Comparison of ENCODE assay signal across 9 cellular contexts in genomic region chr19:55452381-55453325, GRCh38. TPM values are rescaled to one million over a fixed set of nuclear protein-coding genes. Genes with fewer than 3 reads are reported as not detected.
DNase-seq lines count a peak whose midpoint lies in the region; ATAC-seq and TF ChIP-seq lines count a peak whose summit lies in the region.
"Had no signal": no experiment of that assay in that cellular context is flagged by ENCODE, and none has a peak within 500 bp of the region (broad histone marks: within the 10 kb centered on the region; RNA-seq: fewer than 3 reads in every experiment).

No MANE protein-coding gene starts in this region.

- no peak for ATAC-seq in GM21381 (IDR thresholded peaks at IDR 0.05; ENCODE audit: unreplicated experiment)

- TF ChIP-seq POLR2A in spleen (IDR thresholded peaks at IDR 0.05) = no peak

- H3K36me3 Mint-ChIP-seq in T-helper 2 cell treated with Interferon-gamma antibody and Interleukin-4, amounts not matched to agents 5 μg/mL and 100 μg/mL, for 36 hours (ENCODE audit: low read depth) = peaks cover 3% of the 10 kb centered on the region
- H3K36me3 Mint-ChIP-seq in nephron (ENCODE audit: low read depth) = peaks cover 4% of the 10 kb centered on the region

- H3K27me3 Mint-ChIP-seq in T-helper 2 cell treated with Interferon-gamma antibody and Interleukin-4, amounts not matched to agents 5 μg/mL and 100 μg/mL, for 36 hours (ENCODE audit: low read depth) = peaks cover 24% of the 10 kb centered on the region
- H3K27me3 Mint-ChIP-seq in nephron (ENCODE audit: low read depth) = peaks cover 34% of the 10 kb centered on the region

- no peak overlapping the region for H3K27ac Mint-ChIP-seq in T-helper 2 cell treated with Interferon-gamma antibody and Interleukin-4, amounts not matched to agents 5 μg/mL and 100 μg/mL, for 36 hours
- peak overlapping the region in 1 of 3 experiments; percentile 70 for H3K27ac Mint-ChIP-seq in nephron

- H3K9me3 Mint-ChIP-seq in T-helper 2 cell treated with Interferon-gamma antibody and Interleukin-4, amounts not matched to agents 5 μg/mL and 100 μg/mL, for 36 hours = no peaks in the 10 kb centered on the region
- no peaks in the 10 kb centered on the region for H3K9me3 Mint-ChIP-seq in nephron

- WGBS in spleen, 5 donors = 12 to 21% (median 19%) methylated on average over 42 to 56 of the region's 56 CpGs

- H3K4me3 ChIP-seq in fibroblast of the aortic adventitia (ENCODE audit: low read depth, low read length) (no peak overlapping the region), spleen (peak overlapping the region in 2 of 8 donors; percentile 17 to 57)

- H3K4me3 Mint-ChIP-seq in T-helper 2 cell treated with Interferon-gamma antibody and Interleukin-4, amounts not matched to agents 5 μg/mL and 100 μg/mL, for 36 hours = no peak overlapping the region
- H3K4me3 Mint-ChIP-seq in nephron = peak overlapping the region; percentile 62 to 78 (median 69)

- peaks cover 8 to 44% (median 29%) of the 10 kb centered on the region in 7 donors for H3K27me3 ChIP-seq in spleen (replicated peaks in 1 of 7)

- peaks cover 4% of the 10 kb centered on the region for H3K4me1 Mint-ChIP-seq in T-helper 2 cell treated with Interferon-gamma antibody and Interleukin-4, amounts not matched to agents 5 μg/mL and 100 μg/mL, for 36 hours (ENCODE audit: low read depth)
- peaks cover 18% of the 10 kb centered on the region for H3K4me1 Mint-ChIP-seq in nephron

- H3K9me3 ChIP-seq in spleen = no peaks in the 10 kb centered on the region

- DNase-seq in T-helper 2 cell (peak in 3 of 5 experiments; percentile 24 to 62 (median 27)), NCI-H2227 treated with DMSO at 0.1 percent for 48 hours (lab: John Stamatoyannopoulos, UW) (peak; percentile 99), fibroblast of the aortic adventitia (ENCODE audit: low read depth) (peak; percentile 42), spleen (no peak)
- no peak for DNase-seq in T-helper 2 cell treated with Interferon-gamma antibody and Interleukin-4, amounts not matched to agents 5 μg/mL and 100 μg/mL, for 36 hours (ENCODE audit: low spot score)
- DNase-seq in activated T-cell treated with anti-CD3 and anti-CD28 coated beads, Interleukin-2, amount 50 U/mL, for 48 hours = peak; percentile 65 to 68

- peaks cover 0 to 31% (median 9%) of the 10 kb centered on the region in 6 donors for H3K36me3 ChIP-seq in spleen

- intact Hi-C loops in spleen (cut with DNase I; ENCODE audit: low total_unique reads) = no loop called here

- no peak for TF ChIP-seq CTCF in fibroblast of the aortic adventitia (IDR thresholded peaks at IDR 0.05; ENCODE audit: insufficient read depth, low read length)
- no peak for TF ChIP-seq CTCF in nephron (IDR thresholded peaks at IDR 0.05; ENCODE audit: unreplicated experiment in 3 of 3)
- TF ChIP-seq CTCF in spleen (IDR thresholded peaks at IDR 0.05 in 8 of 11, conservative IDR thresholded peaks at IDR 0.05 in 3 of 11) = no peak

- H3K4me1 ChIP-seq in spleen = peaks cover 10 to 24% (median 20%) of the 10 kb centered on the region in 6 donors

- no peak overlapping the region for H3K27ac ChIP-seq in spleen
- H3K27ac ChIP-seq: C4-2B had no signal

RNA-seq across cellular contexts. Expression of gene ISOC2, which starts 8.8 kb away (rescaled TPM):
- total RNA-seq in fibroblast of the aortic adventitia (ENCODE audit: low replicate concordance) = 24.4 and 41.3 TPM in 2 replicates
- total RNA-seq in spleen = 10 to 100 TPM; 38.6 to 85.0 (median 54.5) TPM
- 10 to 100 TPM; 55.6 to 98.7 (median 64.5) TPM for polyA plus RNA-seq in spleen

RNA-seq across cellular contexts. Expression of gene SHISA7, which starts 9.6 kb away (rescaled TPM):
- total RNA-seq in fibroblast of the aortic adventitia (ENCODE audit: low replicate concordance) = not detected in 2 replicates
- under 1 TPM in 1 of 7 donors, not detected in 6; 0.27 TPM for total RNA-seq in spleen
- polyA plus RNA-seq in spleen = under 1 TPM in 1 of 3 donors, not detected in 2; 0.03 TPM

RNA-seq across cellular contexts. Expression of gene C19orf85, which starts 11.9 kb away (rescaled TPM):
- total RNA-seq in fibroblast of the aortic adventitia (ENCODE audit: low replicate concordance) (not detected in 2 replicates), spleen (not detected)
- polyA plus RNA-seq in spleen = not detected

RNA-seq across cellular contexts. Expression of gene ZNF628, which starts 23.8 kb away (rescaled TPM):
- total RNA-seq in fibroblast of the aortic adventitia (ENCODE audit: low replicate concordance) (0.33 and 3.8 TPM in 2 replicates), spleen (10 to 100 TPM in 3 of 7 donors, 1 to 10 TPM in 4; 4.4 to 13.6 (median 9.7) TPM)
- polyA plus RNA-seq in spleen = 1 to 10 TPM; 1.4 to 8.2 (median 1.7) TPM

RNA-seq across cellular contexts. Expression of gene NAT14, which starts 32.3 kb away (rescaled TPM):
- total RNA-seq in fibroblast of the aortic adventitia (ENCODE audit: low replicate concordance) = 8.3 and 17.5 TPM in 2 replicates
- total RNA-seq in spleen = 10 to 100 TPM in 1 of 7 donors, 1 to 10 TPM in 6; 1.9 to 10.3 (median 6.9) TPM
- 10 to 100 TPM; 13.8 to 17.7 (median 15.5) TPM for polyA plus RNA-seq in spleen

Comparison
In these comparisons a context has a peak if more than half of its experiments do, and no peak if none do; other contexts are left out.
1. DNase-seq: peak in T-helper 2 cell (3 of 5), NCI-H2227 treated with DMSO at 0.1 percent for 48 hours (single experiment), activated T-cell treated with anti-CD3 and anti-CD28 coated beads, Interleukin-2, amount 50 U/mL, for 48 hours (2 of 2) and fibroblast of the aortic adventitia (single experiment); none in T-helper 2 cell treated with Interferon-gamma antibody and Interleukin-4, amounts not matched to agents 5 μg/mL and 100 μg/mL, for 36 hours (single experiment) and spleen (single experiment).